In genomic region chrX:55801811-55802210, GRCh38 we compare ENCODE assay signal across 3 cellular contexts.
TF ChIP-seq lines count a peak whose summit lies in the region.

No MANE protein-coding gene starts in this region.

TF ChIP-seq in GM23338, 12 proteins besides CTCF, POLR2A, EP300 and RAD21 (continues in another document):
- TF ChIP-seq EZH2 (IDR thresholded peaks at IDR 0.05; ENCODE audit: low read depth, unreplicated experiment) = no peak
- no peak for TF ChIP-seq ZNF114 (CRISPR knock-in tag; IDR thresholded peaks at IDR 0.05)
- TF ChIP-seq ZNF331 (CRISPR knock-in tag; IDR thresholded peaks at IDR 0.05; ENCODE audit: low read depth) = no peak
- no peak for TF ChIP-seq EZH2phosphoT487 (IDR thresholded peaks at IDR 0.05; ENCODE audit: unreplicated experiment)
- TF ChIP-seq STAT1 (IDR thresholded peaks at IDR 0.05; ENCODE audit: unreplicated experiment) = no peak
- TF ChIP-seq, protein P1, sequence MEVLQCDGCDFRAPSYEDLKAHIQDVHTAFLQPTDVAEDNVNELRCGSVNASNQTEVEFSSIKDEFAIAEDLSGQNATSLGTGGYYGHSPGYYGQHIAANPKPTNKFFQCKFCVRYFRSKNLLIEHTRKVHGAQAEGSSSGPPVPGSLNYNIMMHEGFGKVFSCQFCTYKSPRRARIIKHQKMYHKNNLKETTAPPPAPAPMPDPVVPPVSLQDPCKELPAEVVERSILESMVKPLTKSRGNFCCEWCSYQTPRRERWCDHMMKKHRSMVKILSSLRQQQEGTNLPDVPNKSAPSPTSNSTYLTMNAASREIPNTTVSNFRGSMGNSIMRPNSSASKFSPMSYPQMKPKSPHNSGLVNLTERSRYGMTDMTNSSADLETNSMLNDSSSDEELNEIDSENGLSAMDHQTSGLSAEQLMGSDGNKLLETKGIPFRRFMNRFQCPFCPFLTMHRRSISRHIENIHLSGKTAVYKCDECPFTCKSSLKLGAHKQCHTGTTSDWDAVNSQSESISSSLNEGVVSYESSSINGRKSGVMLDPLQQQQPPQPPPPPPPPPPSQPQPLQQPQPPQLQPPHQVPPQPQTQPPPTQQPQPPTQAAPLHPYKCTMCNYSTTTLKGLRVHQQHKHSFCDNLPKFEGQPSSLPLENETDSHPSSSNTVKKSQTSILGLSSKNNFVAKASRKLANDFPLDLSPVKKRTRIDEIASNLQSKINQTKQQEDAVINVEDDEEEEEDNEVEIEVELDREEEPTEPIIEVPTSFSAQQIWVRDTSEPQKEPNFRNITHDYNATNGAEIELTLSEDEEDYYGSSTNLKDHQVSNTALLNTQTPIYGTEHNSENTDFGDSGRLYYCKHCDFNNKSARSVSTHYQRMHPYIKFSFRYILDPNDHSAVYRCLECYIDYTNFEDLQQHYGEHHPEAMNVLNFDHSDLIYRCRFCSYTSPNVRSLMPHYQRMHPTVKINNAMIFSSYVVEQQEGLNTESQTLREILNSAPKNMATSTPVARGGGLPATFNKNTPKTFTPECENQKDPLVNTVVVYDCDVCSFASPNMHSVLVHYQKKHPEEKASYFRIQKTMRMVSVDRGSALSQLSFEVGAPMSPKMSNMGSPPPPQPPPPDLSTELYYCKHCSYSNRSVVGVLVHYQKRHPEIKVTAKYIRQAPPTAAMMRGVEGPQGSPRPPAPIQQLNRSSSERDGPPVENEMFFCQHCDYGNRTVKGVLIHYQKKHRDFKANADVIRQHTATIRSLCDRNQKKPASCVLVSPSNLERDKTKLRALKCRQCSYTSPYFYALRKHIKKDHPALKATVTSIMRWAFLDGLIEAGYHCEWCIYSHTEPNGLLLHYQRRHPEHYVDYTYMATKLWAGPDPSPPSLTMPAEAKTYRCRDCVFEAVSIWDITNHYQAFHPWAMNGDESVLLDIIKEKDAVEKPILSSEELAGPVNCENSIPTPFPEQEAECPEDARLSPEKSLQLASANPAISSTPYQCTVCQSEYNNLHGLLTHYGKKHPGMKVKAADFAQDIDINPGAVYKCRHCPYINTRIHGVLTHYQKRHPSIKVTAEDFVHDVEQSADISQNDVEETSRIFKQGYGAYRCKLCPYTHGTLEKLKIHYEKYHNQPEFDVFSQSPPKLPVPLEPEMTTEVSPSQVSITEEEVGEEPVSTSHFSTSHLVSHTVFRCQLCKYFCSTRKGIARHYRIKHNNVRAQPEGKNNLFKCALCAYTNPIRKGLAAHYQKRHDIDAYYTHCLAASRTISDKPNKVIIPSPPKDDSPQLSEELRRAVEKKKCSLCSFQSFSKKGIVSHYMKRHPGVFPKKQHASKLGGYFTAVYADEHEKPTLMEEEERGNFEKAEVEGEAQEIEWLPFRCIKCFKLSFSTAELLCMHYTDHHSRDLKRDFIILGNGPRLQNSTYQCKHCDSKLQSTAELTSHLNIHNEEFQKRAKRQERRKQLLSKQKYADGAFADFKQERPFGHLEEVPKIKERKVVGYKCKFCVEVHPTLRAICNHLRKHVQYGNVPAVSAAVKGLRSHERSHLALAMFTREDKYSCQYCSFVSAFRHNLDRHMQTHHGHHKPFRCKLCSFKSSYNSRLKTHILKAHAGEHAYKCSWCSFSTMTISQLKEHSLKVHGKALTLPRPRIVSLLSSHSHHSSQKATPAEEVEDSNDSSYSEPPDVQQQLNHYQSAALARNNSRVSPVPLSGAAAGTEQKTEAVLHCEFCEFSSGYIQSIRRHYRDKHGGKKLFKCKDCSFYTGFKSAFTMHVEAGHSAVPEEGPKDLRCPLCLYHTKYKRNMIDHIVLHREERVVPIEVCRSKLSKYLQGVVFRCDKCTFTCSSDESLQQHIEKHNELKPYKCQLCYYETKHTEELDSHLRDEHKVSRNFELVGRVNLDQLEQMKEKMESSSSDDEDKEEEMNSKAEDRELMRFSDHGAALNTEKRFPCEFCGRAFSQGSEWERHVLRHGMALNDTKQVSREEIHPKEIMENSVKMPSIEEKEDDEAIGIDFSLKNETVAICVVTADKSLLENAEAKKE (CRISPR knock-in tag; IDR thresholded peaks at IDR 0.05) = no peak
- TF ChIP-seq JUNB (IDR thresholded peaks at IDR 0.05; ENCODE audit: unreplicated experiment) = no peak
- no peak for TF ChIP-seq NANOG (IDR thresholded peaks at IDR 0.05; ENCODE audit: borderline replicate concordance)
- TF ChIP-seq CREB1 (CRISPR knock-in tag; IDR thresholded peaks at IDR 0.05; ENCODE audit: low read depth) = no peak
- no peak for TF ChIP-seq POLR2AphosphoS5 (IDR thresholded peaks at IDR 0.05; ENCODE audit: low read depth)

TF ChIP-seq in H1, 55 proteins besides CTCF, POLR2A, EP300 and RAD21:
- TF ChIP-seq, protein P2, sequence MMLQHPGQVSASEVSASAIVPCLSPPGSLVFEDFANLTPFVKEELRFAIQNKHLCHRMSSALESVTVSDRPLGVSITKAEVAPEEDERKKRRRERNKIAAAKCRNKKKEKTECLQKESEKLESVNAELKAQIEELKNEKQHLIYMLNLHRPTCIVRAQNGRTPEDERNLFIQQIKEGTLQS (IDR thresholded peaks at IDR 0.05; ENCODE audit: insufficient read depth, low read depth, low read length) = no peak
- TF ChIP-seq FOSL1 (IDR thresholded peaks at IDR 0.05; ENCODE audit: insufficient read depth, low read depth, low read length) (no peak), BACH1 (IDR thresholded peaks at IDR 0.05; ENCODE audit: low read length) (no peak), TCF12 (IDR thresholded peaks at IDR 0.05; ENCODE audit: low read depth, low read length) (no peak), KDM4A (IDR thresholded peaks at IDR 0.05; ENCODE audit: low read depth, low read length, severe bottlenecking) (no peak), CBX8 (IDR thresholded peaks at IDR 0.05; ENCODE audit: borderline replicate concordance, low read depth, low read length) (no peak), EZH2 (IDR thresholded peaks at IDR 0.05; ENCODE audit: low read depth, low read length, severe bottlenecking) (no peak), YY1 (IDR thresholded peaks at IDR 0.05; ENCODE audit: low read depth, low read length) (no peak), RFX5 (IDR thresholded peaks at IDR 0.05; ENCODE audit: borderline replicate concordance, low read depth, low read length) (no peak), ZNF274 (IDR thresholded peaks at IDR 0.05; ENCODE audit: borderline replicate concordance, extremely low read depth, low read length) (no peak), RBBP5 (IDR thresholded peaks at IDR 0.05; ENCODE audit: borderline replicate concordance, low read depth, low read length) (no peak), TEAD4 (IDR thresholded peaks at IDR 0.05; ENCODE audit: low read depth, low read length) (no peak), SRF (IDR thresholded peaks at IDR 0.05; ENCODE audit: low read depth, low read length) (no peak), E2F6 (IDR thresholded peaks at IDR 0.05) (no peak), NRF1 (IDR thresholded peaks at IDR 0.05; ENCODE audit: low read depth, low read length) (no peak), BRCA1 (IDR thresholded peaks at IDR 0.05; ENCODE audit: low read depth, low read length) (no peak), CHD2 (IDR thresholded peaks at IDR 0.05; ENCODE audit: low read length) (no peak), SIX5 (IDR thresholded peaks at IDR 0.05; ENCODE audit: low read depth, low read length) (no peak), ASH2L (IDR thresholded peaks at IDR 0.05; ENCODE audit: low read length) (no peak)

TF ChIP-seq in neural cell, 6 proteins besides CTCF, POLR2A, EP300 and RAD21:
- TF ChIP-seq EZH2 (IDR thresholded peaks at IDR 0.05; ENCODE audit: borderline replicate concordance, insufficient read depth, low read length, poor library complexity, severe bottlenecking) = no peak
- no peak for TF ChIP-seq TAF1 (IDR thresholded peaks at IDR 0.05; ENCODE audit: low read depth)
- TF ChIP-seq MXI1 (conservative IDR thresholded peaks at IDR 0.05; ENCODE audit: poor library complexity, severe bottlenecking) = no peak
TF ChIP-seq in neural cell: peak in this region for 0.
